1 cellular context compared by ENCODE assay signal in genomic region chr4:140427104-140427918, GRCh38.
TF ChIP-seq lines count a peak whose summit lies in the region.

CLGN (minus strand) TSS chr4:140427648; CDS start chr4:140413078, 14,570 bp downstream.

TF ChIP-seq in HepG2, 621 proteins besides CTCF, POLR2A, EP300 and RAD21 (continued from another document and continues in another):
- TF ChIP-seq PAXIP1 (CRISPR knock-in tag; conservative IDR thresholded peaks at IDR 0.05) (no peak; the same call in 1 of the 2 replicates), ZNF20 (CRISPR knock-in tag; IDR thresholded peaks at IDR 0.05) (no peak), IRX3 (CRISPR knock-in tag; IDR thresholded peaks at IDR 0.05; ENCODE audit: borderline replicate concordance, low read depth) (no peak), CBX1 (IDR thresholded peaks at IDR 0.05; ENCODE audit: low read depth) (peak; percentile 58), ZSCAN9 (CRISPR knock-in tag; IDR thresholded peaks at IDR 0.05; ENCODE audit: borderline replicate concordance) (no peak), ZNF414 (CRISPR knock-in tag; IDR thresholded peaks at IDR 0.05) (peak; percentile 49; the same call in 1 of the 2 replicates), ZNF589 (CRISPR knock-in tag; conservative IDR thresholded peaks at IDR 0.05) (peak; percentile 43), SP5 (CRISPR knock-in tag; IDR thresholded peaks at IDR 0.05; ENCODE audit: borderline replicate concordance, low read depth) (no peak), ZMYM4 (CRISPR knock-in tag; IDR thresholded peaks at IDR 0.05) (peak; percentile 87), GLI4 (CRISPR knock-in tag; IDR thresholded peaks at IDR 0.05; ENCODE audit: borderline replicate concordance) (peak; percentile 21; the same call in 1 of the 2 replicates), MTF1 (CRISPR knock-in tag; IDR thresholded peaks at IDR 0.05) (0 out of 2 replicates have a peak, but pooled peaks have one; percentile 31), TOE1 (CRISPR knock-in tag; IDR thresholded peaks at IDR 0.05) (no peak; the same call in 1 of the 2 replicates), SIX1 (CRISPR knock-in tag; IDR thresholded peaks at IDR 0.05; ENCODE audit: borderline replicate concordance) (no peak; the same call in 1 of the 2 replicates), CEBPG (CRISPR knock-in tag; IDR thresholded peaks at IDR 0.05) (peak; percentile 87), ZNF510 (CRISPR knock-in tag; IDR thresholded peaks at IDR 0.05; ENCODE audit: low read depth) (0 out of 2 replicates have a peak, but pooled peaks have one; percentile 60), ZNF75D (CRISPR knock-in tag; IDR thresholded peaks at IDR 0.05; ENCODE audit: borderline replicate concordance) (no peak), KAT7 (CRISPR knock-in tag; IDR thresholded peaks at IDR 0.05; ENCODE audit: borderline replicate concordance) (peak; percentile 87; the same call in 1 of the 2 replicates), ZC3H13 (CRISPR knock-in tag; IDR thresholded peaks at IDR 0.05) (peak; percentile 60; the same call in 1 of the 2 replicates), TMF1 (CRISPR knock-in tag; IDR thresholded peaks at IDR 0.05; ENCODE audit: low read depth) (peak; percentile 38; the same call in 1 of the 2 replicates), ZEB1 (IDR thresholded peaks at IDR 0.05; ENCODE audit: insufficient replicate concordance, low read depth) (no peak), ZNF737 (CRISPR knock-in tag; IDR thresholded peaks at IDR 0.05; ENCODE audit: borderline replicate concordance) (no peak; the same call in 1 of the 2 replicates), HMG20A (CRISPR knock-in tag; IDR thresholded peaks at IDR 0.05; ENCODE audit: borderline replicate concordance) (no peak)
- TF ChIP-seq, protein P1, sequence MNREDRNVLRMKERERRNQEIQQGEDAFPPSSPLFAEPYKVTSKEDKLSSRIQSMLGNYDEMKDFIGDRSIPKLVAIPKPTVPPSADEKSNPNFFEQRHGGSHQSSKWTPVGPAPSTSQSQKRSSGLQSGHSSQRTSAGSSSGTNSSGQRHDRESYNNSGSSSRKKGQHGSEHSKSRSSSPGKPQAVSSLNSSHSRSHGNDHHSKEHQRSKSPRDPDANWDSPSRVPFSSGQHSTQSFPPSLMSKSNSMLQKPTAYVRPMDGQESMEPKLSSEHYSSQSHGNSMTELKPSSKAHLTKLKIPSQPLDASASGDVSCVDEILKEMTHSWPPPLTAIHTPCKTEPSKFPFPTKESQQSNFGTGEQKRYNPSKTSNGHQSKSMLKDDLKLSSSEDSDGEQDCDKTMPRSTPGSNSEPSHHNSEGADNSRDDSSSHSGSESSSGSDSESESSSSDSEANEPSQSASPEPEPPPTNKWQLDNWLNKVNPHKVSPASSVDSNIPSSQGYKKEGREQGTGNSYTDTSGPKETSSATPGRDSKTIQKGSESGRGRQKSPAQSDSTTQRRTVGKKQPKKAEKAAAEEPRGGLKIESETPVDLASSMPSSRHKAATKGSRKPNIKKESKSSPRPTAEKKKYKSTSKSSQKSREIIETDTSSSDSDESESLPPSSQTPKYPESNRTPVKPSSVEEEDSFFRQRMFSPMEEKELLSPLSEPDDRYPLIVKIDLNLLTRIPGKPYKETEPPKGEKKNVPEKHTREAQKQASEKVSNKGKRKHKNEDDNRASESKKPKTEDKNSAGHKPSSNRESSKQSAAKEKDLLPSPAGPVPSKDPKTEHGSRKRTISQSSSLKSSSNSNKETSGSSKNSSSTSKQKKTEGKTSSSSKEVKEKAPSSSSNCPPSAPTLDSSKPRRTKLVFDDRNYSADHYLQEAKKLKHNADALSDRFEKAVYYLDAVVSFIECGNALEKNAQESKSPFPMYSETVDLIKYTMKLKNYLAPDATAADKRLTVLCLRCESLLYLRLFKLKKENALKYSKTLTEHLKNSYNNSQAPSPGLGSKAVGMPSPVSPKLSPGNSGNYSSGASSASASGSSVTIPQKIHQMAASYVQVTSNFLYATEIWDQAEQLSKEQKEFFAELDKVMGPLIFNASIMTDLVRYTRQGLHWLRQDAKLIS (CRISPR knock-in tag; IDR thresholded peaks at IDR 0.05) = no peak
- TF ChIP-seq, protein P2, sequence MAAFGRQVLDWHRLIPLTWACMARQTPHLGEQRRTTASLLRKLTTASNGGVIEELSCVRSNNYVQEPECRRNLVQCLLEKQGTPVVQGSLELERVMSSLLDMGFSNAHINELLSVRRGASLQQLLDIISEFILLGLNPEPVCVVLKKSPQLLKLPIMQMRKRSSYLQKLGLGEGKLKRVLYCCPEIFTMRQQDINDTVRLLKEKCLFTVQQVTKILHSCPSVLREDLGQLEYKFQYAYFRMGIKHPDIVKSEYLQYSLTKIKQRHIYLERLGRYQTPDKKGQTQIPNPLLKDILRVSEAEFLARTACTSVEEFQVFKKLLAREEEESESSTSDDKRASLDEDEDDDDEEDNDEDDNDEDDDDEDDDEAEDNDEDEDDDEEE (CRISPR knock-in tag; IDR thresholded peaks at IDR 0.05) = peak; percentile 91
- TF ChIP-seq, protein P3, sequence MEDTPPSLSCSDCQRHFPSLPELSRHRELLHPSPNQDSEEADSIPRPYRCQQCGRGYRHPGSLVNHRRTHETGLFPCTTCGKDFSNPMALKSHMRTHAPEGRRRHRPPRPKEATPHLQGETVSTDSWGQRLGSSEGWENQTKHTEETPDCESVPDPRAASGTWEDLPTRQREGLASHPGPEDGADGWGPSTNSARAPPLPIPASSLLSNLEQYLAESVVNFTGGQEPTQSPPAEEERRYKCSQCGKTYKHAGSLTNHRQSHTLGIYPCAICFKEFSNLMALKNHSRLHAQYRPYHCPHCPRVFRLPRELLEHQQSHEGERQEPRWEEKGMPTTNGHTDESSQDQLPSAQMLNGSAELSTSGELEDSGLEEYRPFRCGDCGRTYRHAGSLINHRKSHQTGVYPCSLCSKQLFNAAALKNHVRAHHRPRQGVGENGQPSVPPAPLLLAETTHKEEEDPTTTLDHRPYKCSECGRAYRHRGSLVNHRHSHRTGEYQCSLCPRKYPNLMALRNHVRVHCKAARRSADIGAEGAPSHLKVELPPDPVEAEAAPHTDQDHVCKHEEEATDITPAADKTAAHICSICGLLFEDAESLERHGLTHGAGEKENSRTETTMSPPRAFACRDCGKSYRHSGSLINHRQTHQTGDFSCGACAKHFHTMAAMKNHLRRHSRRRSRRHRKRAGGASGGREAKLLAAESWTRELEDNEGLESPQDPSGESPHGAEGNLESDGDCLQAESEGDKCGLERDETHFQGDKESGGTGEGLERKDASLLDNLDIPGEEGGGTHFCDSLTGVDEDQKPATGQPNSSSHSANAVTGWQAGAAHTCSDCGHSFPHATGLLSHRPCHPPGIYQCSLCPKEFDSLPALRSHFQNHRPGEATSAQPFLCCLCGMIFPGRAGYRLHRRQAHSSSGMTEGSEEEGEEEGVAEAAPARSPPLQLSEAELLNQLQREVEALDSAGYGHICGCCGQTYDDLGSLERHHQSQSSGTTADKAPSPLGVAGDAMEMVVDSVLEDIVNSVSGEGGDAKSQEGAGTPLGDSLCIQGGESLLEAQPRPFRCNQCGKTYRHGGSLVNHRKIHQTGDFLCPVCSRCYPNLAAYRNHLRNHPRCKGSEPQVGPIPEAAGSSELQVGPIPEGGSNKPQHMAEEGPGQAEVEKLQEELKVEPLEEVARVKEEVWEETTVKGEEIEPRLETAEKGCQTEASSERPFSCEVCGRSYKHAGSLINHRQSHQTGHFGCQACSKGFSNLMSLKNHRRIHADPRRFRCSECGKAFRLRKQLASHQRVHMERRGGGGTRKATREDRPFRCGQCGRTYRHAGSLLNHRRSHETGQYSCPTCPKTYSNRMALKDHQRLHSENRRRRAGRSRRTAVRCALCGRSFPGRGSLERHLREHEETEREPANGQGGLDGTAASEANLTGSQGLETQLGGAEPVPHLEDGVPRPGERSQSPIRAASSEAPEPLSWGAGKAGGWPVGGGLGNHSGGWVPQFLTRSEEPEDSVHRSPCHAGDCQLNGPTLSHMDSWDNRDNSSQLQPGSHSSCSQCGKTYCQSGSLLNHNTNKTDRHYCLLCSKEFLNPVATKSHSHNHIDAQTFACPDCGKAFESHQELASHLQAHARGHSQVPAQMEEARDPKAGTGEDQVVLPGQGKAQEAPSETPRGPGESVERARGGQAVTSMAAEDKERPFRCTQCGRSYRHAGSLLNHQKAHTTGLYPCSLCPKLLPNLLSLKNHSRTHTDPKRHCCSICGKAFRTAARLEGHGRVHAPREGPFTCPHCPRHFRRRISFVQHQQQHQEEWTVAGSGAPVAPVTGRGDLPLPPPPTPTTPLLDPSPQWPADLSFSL (CRISPR knock-in tag; IDR thresholded peaks at IDR 0.05) = no peak; the same call in none of the 2 replicates
- TF ChIP-seq, protein P4, sequence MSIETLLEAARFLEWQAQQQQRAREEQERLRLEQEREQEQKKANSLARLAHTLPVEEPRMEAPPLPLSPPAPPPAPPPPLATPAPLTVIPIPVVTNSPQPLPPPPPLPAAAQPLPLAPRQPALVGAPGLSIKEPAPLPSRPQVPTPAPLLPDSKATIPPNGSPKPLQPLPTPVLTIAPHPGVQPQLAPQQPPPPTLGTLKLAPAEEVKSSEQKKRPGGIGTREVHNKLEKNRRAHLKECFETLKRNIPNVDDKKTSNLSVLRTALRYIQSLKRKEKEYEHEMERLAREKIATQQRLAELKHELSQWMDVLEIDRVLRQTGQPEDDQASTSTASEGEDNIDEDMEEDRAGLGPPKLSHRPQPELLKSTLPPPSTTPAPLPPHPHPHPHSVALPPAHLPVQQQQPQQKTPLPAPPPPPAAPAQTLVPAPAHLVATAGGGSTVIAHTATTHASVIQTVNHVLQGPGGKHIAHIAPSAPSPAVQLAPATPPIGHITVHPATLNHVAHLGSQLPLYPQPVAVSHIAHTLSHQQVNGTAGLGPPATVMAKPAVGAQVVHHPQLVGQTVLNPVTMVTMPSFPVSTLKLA (IDR thresholded peaks at IDR 0.05) = no peak
- TF ChIP-seq, protein P5, sequence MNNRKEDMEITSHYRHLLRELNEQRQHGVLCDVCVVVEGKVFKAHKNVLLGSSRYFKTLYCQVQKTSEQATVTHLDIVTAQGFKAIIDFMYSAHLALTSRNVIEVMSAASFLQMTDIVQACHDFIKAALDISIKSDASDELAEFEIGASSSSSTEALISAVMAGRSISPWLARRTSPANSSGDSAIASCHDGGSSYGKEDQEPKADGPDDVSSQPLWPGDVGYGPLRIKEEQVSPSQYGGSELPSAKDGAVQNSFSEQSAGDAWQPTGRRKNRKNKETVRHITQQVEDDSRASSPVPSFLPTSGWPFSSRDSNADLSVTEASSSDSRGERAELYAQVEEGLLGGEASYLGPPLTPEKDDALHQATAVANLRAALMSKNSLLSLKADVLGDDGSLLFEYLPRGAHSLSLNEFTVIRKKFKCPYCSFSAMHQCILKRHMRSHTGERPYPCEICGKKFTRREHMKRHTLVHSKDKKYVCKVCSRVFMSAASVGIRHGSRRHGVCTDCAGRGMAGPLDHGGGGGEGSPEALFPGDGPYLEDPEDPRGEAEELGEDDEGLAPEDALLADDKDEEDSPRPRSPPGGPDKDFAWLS (CRISPR knock-in tag; IDR thresholded peaks at IDR 0.05; ENCODE audit: borderline replicate concordance) = peak; percentile 68
- TF ChIP-seq, protein P6, sequence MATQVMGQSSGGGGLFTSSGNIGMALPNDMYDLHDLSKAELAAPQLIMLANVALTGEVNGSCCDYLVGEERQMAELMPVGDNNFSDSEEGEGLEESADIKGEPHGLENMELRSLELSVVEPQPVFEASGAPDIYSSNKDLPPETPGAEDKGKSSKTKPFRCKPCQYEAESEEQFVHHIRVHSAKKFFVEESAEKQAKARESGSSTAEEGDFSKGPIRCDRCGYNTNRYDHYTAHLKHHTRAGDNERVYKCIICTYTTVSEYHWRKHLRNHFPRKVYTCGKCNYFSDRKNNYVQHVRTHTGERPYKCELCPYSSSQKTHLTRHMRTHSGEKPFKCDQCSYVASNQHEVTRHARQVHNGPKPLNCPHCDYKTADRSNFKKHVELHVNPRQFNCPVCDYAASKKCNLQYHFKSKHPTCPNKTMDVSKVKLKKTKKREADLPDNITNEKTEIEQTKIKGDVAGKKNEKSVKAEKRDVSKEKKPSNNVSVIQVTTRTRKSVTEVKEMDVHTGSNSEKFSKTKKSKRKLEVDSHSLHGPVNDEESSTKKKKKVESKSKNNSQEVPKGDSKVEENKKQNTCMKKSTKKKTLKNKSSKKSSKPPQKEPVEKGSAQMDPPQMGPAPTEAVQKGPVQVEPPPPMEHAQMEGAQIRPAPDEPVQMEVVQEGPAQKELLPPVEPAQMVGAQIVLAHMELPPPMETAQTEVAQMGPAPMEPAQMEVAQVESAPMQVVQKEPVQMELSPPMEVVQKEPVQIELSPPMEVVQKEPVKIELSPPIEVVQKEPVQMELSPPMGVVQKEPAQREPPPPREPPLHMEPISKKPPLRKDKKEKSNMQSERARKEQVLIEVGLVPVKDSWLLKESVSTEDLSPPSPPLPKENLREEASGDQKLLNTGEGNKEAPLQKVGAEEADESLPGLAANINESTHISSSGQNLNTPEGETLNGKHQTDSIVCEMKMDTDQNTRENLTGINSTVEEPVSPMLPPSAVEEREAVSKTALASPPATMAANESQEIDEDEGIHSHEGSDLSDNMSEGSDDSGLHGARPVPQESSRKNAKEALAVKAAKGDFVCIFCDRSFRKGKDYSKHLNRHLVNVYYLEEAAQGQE (IDR thresholded peaks at IDR 0.05; ENCODE audit: borderline replicate concordance in 1 of 2, low read depth in 1 of 2, low read length in 2 of 2) = no peak
